Comparison of ENCODE assay signal across 8 cellular contexts in the genomic region with DNA sequence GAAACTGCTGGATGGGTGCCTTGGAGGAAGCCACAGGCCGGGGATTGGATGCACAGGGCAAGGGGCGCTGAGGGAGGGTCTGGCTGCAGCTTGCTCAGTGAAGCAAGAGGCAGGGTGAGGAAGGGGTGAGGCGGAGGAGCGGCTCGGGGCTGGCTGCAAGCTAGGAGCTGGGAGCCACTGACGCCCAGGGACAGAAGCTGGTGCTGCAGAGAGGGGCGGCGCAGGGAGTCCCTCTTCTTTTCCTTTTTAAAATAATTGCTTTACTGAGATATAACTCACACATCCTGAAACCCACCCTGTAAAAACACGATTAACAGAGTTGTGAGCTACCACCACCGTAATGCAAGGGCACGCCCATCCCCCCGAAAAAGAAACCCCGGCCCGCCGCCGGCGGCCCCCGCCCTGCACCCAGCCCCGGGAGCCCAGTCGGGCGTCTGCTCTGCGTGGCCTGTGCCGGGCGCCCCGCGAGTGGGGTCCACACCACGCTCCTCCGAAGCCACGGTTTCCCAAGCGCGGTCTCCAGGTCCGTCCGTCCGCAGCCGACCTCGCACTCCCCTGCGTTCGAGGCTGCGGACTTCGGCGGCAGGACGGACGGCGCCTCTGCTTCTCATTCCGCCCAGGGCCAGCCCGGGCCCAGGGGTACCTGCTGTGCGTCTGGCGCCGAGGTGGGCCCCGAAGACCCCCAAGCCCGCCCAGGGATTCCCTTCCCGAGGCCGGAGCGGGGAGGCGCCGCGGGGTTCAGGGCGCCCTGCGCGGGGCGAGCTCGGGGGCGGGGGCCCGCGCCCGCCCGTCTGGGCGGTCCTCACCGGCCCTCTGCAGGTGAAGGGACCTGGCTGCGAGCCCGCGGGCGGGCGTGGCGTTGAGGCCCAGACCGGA. TPM values are rescaled to one million over a fixed set of nuclear protein-coding genes. Genes with fewer than 3 reads are reported as not detected.
DNase-seq lines count a peak whose midpoint lies in the region; ATAC-seq, FAIRE-seq and TF ChIP-seq lines count a peak whose summit lies in the region.

No MANE protein-coding gene starts in this region.

- BruUV-seq in HepG2 (replicated peaks; lab: Mats Ljungman, UMichigan): TSS peak; percentile 63

- peak overlapping the region; percentile 89 for H3K9ac ChIP-seq in HepG2 (ENCODE audit: insufficient read depth, low read depth, low read length)

- H3K27ac ChIP-seq in cingulate gyrus (ENCODE audit: low read depth, low read length) (peak overlapping the region; percentile 69), HepG2 (ENCODE audit: extremely low read length, insufficient read depth, low read length) (peak overlapping the region; percentile 81)

- POLR2A ChIA-PET in activated B cell treated with CpG ODN at 0.5 μM for 24 hours (lab: Charles Lee) (interaction anchor here (0.6 to 3.9 kb wide), 13 partner anchors 56 to 663 kb away, joined by 3 to 82 read pairs (median 4); partner anchors contain the start of genes CTBP1, MAEA, NELFA and SLBP), HepG2 (lab: Yijun Ruan, JAX) (interaction anchor here (0.6 to 4.1 kb wide), 14 partner anchors 10 to 419 kb away, joined by 3 to 43 read pairs (median 6); partner anchors contain the start of genes CTBP1, MAEA and SPON2)

- H3K9me3 ChIP-seq in HepG2 (ENCODE audit: low read length): no peaks in the 10 kb centered on the region

- in situ Hi-C loops in G401 (cut with HindIII; ENCODE audit: low sequenced_read_pairs): no loop called here
- in situ Hi-C loops in HepG2 (cut with HindIII; ENCODE audit: extremely low pct_ligation_motif_present, low pct_unique_long_range_greater_than_20kb): no loop called here

- H3K4me1 ChIP-seq in HepG2 (ENCODE audit: insufficient read depth, low read length): peaks cover 31% of the 10 kb centered on the region

- peaks cover 2 to 12% of the 10 kb centered on the region in 2 experiments; a peak in 2 of 5 replicates for H3K36me3 ChIP-seq in HepG2 (replicated peaks in 1 of 2; ENCODE audit: control insufficient read depth in 1 of 2, insufficient read depth in 2 of 2, low read length in 2 of 2)

- TF ChIP-seq RAD21 in HepG2 (CRISPR knock-in tag; IDR thresholded peaks at IDR 0.05): peak; percentile 40; the same call in 1 of the 2 replicates

- DNase-seq in G401 (ENCODE audit: low spot score): peak; percentile 60
- peak; percentile 68 for DNase-seq in KG1 (lab: John Stamatoyannopoulos, UW)
- DNase-seq in activated B cell treated with CpG ODN at 0.5 μM for 24 hours: peak; percentile 20
- DNase-seq in HepG2 (ENCODE audit: low spot score): peak; percentile 34
- peak; percentile 23 to 27 for DNase-seq in stimulated activated CD4-positive, alpha-beta T cell treated with anti-CD3 and anti-CD28 coated beads, Interleukin-4, amount 100 ng/mL, for 48 hours (ENCODE audit: low read depth in 2 of 2)
- no peak for DNase-seq in NK-92 treated with Interleukin-12 subunit alpha and Interleukin-12 subunit beta, amount 100 ng/mL, for 24 hours (lab: John Stamatoyannopoulos, UW)

- H3K27me3 ChIP-seq in HepG2 (ENCODE audit: control insufficient read depth in 1 of 2, insufficient read depth in 2 of 2, low read length in 2 of 2): no peaks in the 10 kb centered on the region; a peak in 1 of 5 replicates

- TF ChIP-seq POLR2A in HepG2 (IDR thresholded peaks at IDR 0.05; ENCODE audit: insufficient read depth in 1 of 2, low read depth in 2 of 2, low read length in 2 of 2): no peak

- FAIRE-seq in HepG2 (lab: Jason Lieb, UNC): no peak

- peak overlapping the region; percentile 82 to 94 (median 85) for H3K4me3 ChIP-seq in HepG2 (replicated peaks in 1 of 3; ENCODE audit: insufficient read depth in 1 of 3, low read depth in 2 of 3, low read length in 3 of 3)

- H3K79me2 ChIP-seq in HepG2 (ENCODE audit: insufficient read depth, low read length): peaks cover 12% of the 10 kb centered on the region

- no peaks in the 10 kb centered on the region for H3K27me3 Mint-ChIP-seq in activated B cell treated with CpG ODN at 0.5 μM for 24 hours

- ATAC-seq in GM21447 (IDR thresholded peaks at IDR 0.05; ENCODE audit: unreplicated experiment) (peak; percentile 22), activated B cell treated with CpG ODN at 0.5 μM for 24 hours (ENCODE audit: low read depth) (peak; percentile 20), HepG2 (peak; percentile 57)

- peak overlapping the region; percentile 89 for H3K4me2 ChIP-seq in HepG2 (ENCODE audit: low read depth, low read length)

- H3K4me3 Mint-ChIP-seq in activated B cell treated with CpG ODN at 0.5 μM for 24 hours: peak overlapping the region; percentile 90

- TF ChIP-seq EP300 in HepG2 (IDR thresholded peaks at IDR 0.05; ENCODE audit: low read depth in 2 of 2, low read length in 2 of 2) (0 out of 4 replicates have a peak, but pooled peaks of 1 of the 2 experiments have one; percentile 9), HepG2 (CRISPR knock-in tag; IDR thresholded peaks at IDR 0.05; ENCODE audit: borderline replicate concordance) (no peak)

- peaks cover 28% of the 10 kb centered on the region for H3K4me1 Mint-ChIP-seq in activated B cell treated with CpG ODN at 0.5 μM for 24 hours

- peaks cover 13% of the 10 kb centered on the region for H3K36me3 Mint-ChIP-seq in activated B cell treated with CpG ODN at 0.5 μM for 24 hours (ENCODE audit: low read depth)

- H4K20me1 ChIP-seq in HepG2 (ENCODE audit: insufficient read depth, low read length): no peaks in the 10 kb centered on the region

- H3K9me3 Mint-ChIP-seq in activated B cell treated with CpG ODN at 0.5 μM for 24 hours: no peaks in the 10 kb centered on the region

- CTCF ChIA-PET in activated B cell treated with CpG ODN at 0.5 μM for 24 hours (lab: Charles Lee) (interaction anchor here (0.7 to 2.9 kb wide), 5 partner anchors 10 to 215 kb away, joined by 3 to 16 read pairs (median 3); no protein-coding TSS in a partner anchor), HepG2 (lab: Yijun Ruan, JAX; ENCODE audit: low intra/inter-chr PET ratio, low total read pairs) (interaction anchor here (1.7 kb wide), 1 partner anchor 215 kb away, joined by 4 read pairs; no protein-coding TSS in a partner anchor)

- no peak overlapping the region for H2AFZ ChIP-seq in HepG2 (ENCODE audit: low read length)

- intact Hi-C loops in activated B cell treated with CpG ODN at 0.5 μM for 24 hours (cut with micrococcal nuclease): loop anchor here (1.0 to 10.0 kb wide), 8 partner anchors 39 to 871 kb away; partner anchors contain the start of genes FGFRL1, GAK, LETM1 and NELFA
- intact Hi-C loops in HepG2 (cut with micrococcal nuclease; ENCODE audit: unreplicated experiment): loop anchor here (2.0 to 5.0 kb wide), 2 partner anchors 39 to 57 kb away; partner anchors contain the start of gene MAEA

- 0% methylated on average over 22 of the region's 76 CpGs for WGBS in HepG2 (ENCODE audit: low lambda C conversion rate)

- no peak for TF ChIP-seq CTCF in activated B cell treated with CpG ODN at 0.5 μM for 24 hours (IDR thresholded peaks at IDR 0.05)
- peak; percentile 26; the same call in 1 of the 2 replicates for TF ChIP-seq CTCF in HepG2 (CRISPR knock-in tag; IDR thresholded peaks at IDR 0.05)

- H3K27ac Mint-ChIP-seq in activated B cell treated with CpG ODN at 0.5 μM for 24 hours: peak overlapping the region; percentile 82

RNA-seq across cellular contexts. Expression of gene UVSSA, which starts 0.9 kb away (rescaled TPM):
- total RNA-seq in G401 (2014; rRNA removed; shearing (Covaris generic)): 3.6 and 8.8 TPM in 2 replicates
- 31.7 and 35.2 TPM in 2 replicates for total RNA-seq in activated B cell treated with CpG ODN at 0.5 μM for 24 hours
- total RNA-seq in HepG2 (2016; rRNA removed; fragmentation: Illumina TruSeq; extraction: Trizol): 4.6 and 4.8 TPM in 2 replicates
- total RNA-seq in HepG2 (2016; cell fraction: cytosol; rRNA removed; fragmentation: Illumina TruSeq; extraction: Trizol; ENCODE audit: low read depth): 2.3 and 4.1 TPM in 2 replicates
- 3.7 and 4.7 TPM in 2 replicates for total RNA-seq in HepG2 (2016; cell fraction: insoluble cytoplasmic fraction; rRNA removed; fragmentation: Illumina TruSeq; extraction: Trizol)
- 2.9 and 3.9 TPM in 2 replicates for total RNA-seq in HepG2 (2016; cell fraction: membrane; rRNA removed; fragmentation: Illumina TruSeq; extraction: Trizol)
- 6.9 and 7.1 TPM in 2 replicates for total RNA-seq in HepG2 (2016; cell fraction: nucleus; rRNA removed; fragmentation: Illumina TruSeq; extraction: Trizol)
- 8.4 and 8.6 TPM in 2 replicates for polyA plus RNA-seq in HepG2 (2011; rRNA removed)
- polyA plus RNA-seq in HepG2 (2011; cell fraction: cytosol; rRNA removed): 3.0 and 4.1 TPM in 2 replicates
- polyA plus RNA-seq in HepG2 (2011; cell fraction: nucleus; rRNA removed): 80.9 and 90.3 TPM in 2 replicates
- 7.1 and 7.7 TPM in 2 replicates for polyA plus RNA-seq in HepG2 (2012)
- polyA plus RNA-seq in HepG2 (2016; cell fraction: cytosol; fragmentation: Illumina TruSeq; extraction: Trizol; ENCODE audit: low read depth): 0.16 and 0.25 TPM in 2 replicates
- 3.8 and 4.8 TPM in 2 replicates for polyA plus RNA-seq in HepG2 (2016; cell fraction: insoluble cytoplasmic fraction; fragmentation: Illumina TruSeq; extraction: Trizol; ENCODE audit: low read depth)
- polyA plus RNA-seq in HepG2 (2016; cell fraction: membrane; fragmentation: Illumina TruSeq; extraction: Trizol; ENCODE audit: low read depth): 0.59 and 0.60 TPM in 2 replicates
- 29.2 and 29.8 TPM in 2 replicates for polyA plus RNA-seq in HepG2 (2016; cell fraction: nucleus; fragmentation: Illumina TruSeq; extraction: Trizol; ENCODE audit: insufficient read depth, low read depth)
- 3.9 and 14.3 TPM in 2 replicates for polyA minus RNA-seq in HepG2 (2011; rRNA and poly(A)+ RNA removed; ENCODE audit: low replicate concordance)
- 3.6 and 4.4 TPM in 2 replicates for polyA minus RNA-seq in HepG2 (2011; cell fraction: cytosol; rRNA and poly(A)+ RNA removed)
- polyA minus RNA-seq in HepG2 (2011; cell fraction: nucleus; rRNA and poly(A)+ RNA removed): 18.8 and 20.2 TPM in 2 replicates

RNA-seq across cellular contexts. Expression of gene MAEA, which starts 56.5 kb away (rescaled TPM):
- 52.5 and 54.6 TPM in 2 replicates for total RNA-seq in G401 (2014; rRNA removed; shearing (Covaris generic))
- total RNA-seq in activated B cell treated with CpG ODN at 0.5 μM for 24 hours (67.3 and 73.7 TPM in 2 replicates), HepG2 (2016; rRNA removed; fragmentation: Illumina TruSeq; extraction: Trizol) (52.0 and 65.2 TPM in 2 replicates)
- 10.0 and 10.5 TPM in 2 replicates for total RNA-seq in HepG2 (2016; cell fraction: cytosol; rRNA removed; fragmentation: Illumina TruSeq; extraction: Trizol; ENCODE audit: low read depth)
- total RNA-seq in HepG2 (2016; cell fraction: insoluble cytoplasmic fraction; rRNA removed; fragmentation: Illumina TruSeq; extraction: Trizol): 55.0 and 59.4 TPM in 2 replicates
- total RNA-seq in HepG2 (2016; cell fraction: membrane; rRNA removed; fragmentation: Illumina TruSeq; extraction: Trizol): 23.7 and 24.2 TPM in 2 replicates
- total RNA-seq in HepG2 (2016; cell fraction: nucleus; rRNA removed; fragmentation: Illumina TruSeq; extraction: Trizol): 30.2 and 31.7 TPM in 2 replicates
- polyA plus RNA-seq in HepG2 (2011; rRNA removed): 57.1 and 60.7 TPM in 2 replicates
- polyA plus RNA-seq in HepG2 (2011; cell fraction: cytosol; rRNA removed): 48.5 and 73.3 TPM in 2 replicates
- 171 and 221 TPM in 2 replicates for polyA plus RNA-seq in HepG2 (2011; cell fraction: nucleus; rRNA removed)
- polyA plus RNA-seq in HepG2 (2012): 28.9 and 30.8 TPM in 2 replicates
- 5.9 and 6.3 TPM in 2 replicates for polyA plus RNA-seq in HepG2 (2016; cell fraction: cytosol; fragmentation: Illumina TruSeq; extraction: Trizol; ENCODE audit: low read depth)
- 60.8 and 67.1 TPM in 2 replicates for polyA plus RNA-seq in HepG2 (2016; cell fraction: insoluble cytoplasmic fraction; fragmentation: Illumina TruSeq; extraction: Trizol; ENCODE audit: low read depth)
- polyA plus RNA-seq in HepG2 (2016; cell fraction: membrane; fragmentation: Illumina TruSeq; extraction: Trizol; ENCODE audit: low read depth): 15.8 and 16.9 TPM in 2 replicates
- polyA plus RNA-seq in HepG2 (2016; cell fraction: nucleus; fragmentation: Illumina TruSeq; extraction: Trizol; ENCODE audit: insufficient read depth, low read depth): 69.6 and 72.4 TPM in 2 replicates
- 56.6 and 139 TPM in 2 replicates for polyA minus RNA-seq in HepG2 (2011; rRNA and poly(A)+ RNA removed; ENCODE audit: low replicate concordance)
- polyA minus RNA-seq in HepG2 (2011; cell fraction: cytosol; rRNA and poly(A)+ RNA removed): 41.7 and 45.7 TPM in 2 replicates
- polyA minus RNA-seq in HepG2 (2011; cell fraction: nucleus; rRNA and poly(A)+ RNA removed): 40.9 and 44.3 TPM in 2 replicates
